Comparison of ENCODE assay signal across 8 cellular contexts in the genomic region with DNA sequence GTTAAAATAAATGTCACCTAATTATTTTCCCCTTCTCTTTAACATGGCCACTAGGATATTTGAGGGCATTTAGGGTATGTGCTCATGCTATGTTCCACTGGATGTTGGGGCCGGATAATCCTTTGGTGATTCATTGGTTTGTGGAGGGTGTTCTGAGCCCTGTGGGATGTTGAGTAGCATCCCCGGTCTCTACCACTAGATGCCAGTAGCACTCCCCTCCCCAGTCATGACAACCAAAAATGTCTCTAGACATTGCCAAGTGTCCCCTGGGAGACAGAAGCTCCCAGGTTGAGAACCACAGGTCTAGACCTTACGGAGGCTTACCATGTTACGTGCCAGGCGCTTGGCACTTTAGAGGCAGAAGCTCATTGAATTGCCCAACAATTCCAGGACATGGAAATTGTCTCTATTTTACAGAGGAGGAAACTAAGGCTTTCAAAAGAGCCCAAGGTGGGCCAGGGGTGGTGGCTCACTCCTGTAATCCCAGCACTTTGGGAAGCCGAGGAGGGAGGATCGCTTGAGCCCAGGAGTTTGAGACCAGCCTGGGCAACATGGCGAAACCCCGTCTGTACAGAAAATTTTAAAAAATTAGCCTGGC. TPM values are rescaled to one million over a fixed set of nuclear protein-coding genes. Genes with fewer than 3 reads are reported as not detected.
A peak's percentile ranks its signal among the peaks of the same experiment; 100 is the strongest.
DNase-seq lines count a peak whose midpoint lies in the region; ATAC-seq and TF ChIP-seq lines count a peak whose summit lies in the region.

No MANE protein-coding gene starts in this region.

- H3K9me3 Mint-ChIP-seq in MCF 10A (ENCODE audit: unreplicated experiment) = no peaks in the 10 kb centered on the region

- no peaks in the 10 kb centered on the region for H3F3A ChIP-seq in PC-3 (ENCODE audit: low read length, unreplicated experiment)

- no peaks in the 10 kb centered on the region for H3K9me2 ChIP-seq in PC-3 (replicated peaks; ENCODE audit: low read length)

- peak; percentile 49; the same call in 1 of the 2 replicates for TF ChIP-seq CTCF in HEK293 (tag by site-specific recombination; IDR thresholded peaks at IDR 0.05)
- peak; percentile 89 for TF ChIP-seq CTCF in PC-3 (conservative IDR thresholded peaks at IDR 0.05; ENCODE audit: low read depth, low read length)
- peak; percentile 53 for TF ChIP-seq CTCF in MCF 10A (IDR thresholded peaks at IDR 0.05; ENCODE audit: unreplicated experiment)

- H3K9me3 ChIP-seq in HEK293 (ENCODE audit: control insufficient read depth, insufficient read depth, low read depth, low read length) (no peaks in the 10 kb centered on the region), PC-3 (ENCODE audit: low read length) (no peaks in the 10 kb centered on the region)

- peak; percentile 87 for ATAC-seq in PC-3
- no peak for ATAC-seq in HG02884 (IDR thresholded peaks at IDR 0.05; ENCODE audit: unreplicated experiment)

- H3K4me3 ChIP-seq in HEK293 (ENCODE audit: low read depth, low read length) (no peak overlapping the region), PC-3 (ENCODE audit: low read length) (no peak overlapping the region)

- CTCF ChIA-PET in HEK293 (lab: Yijun Ruan, JAX) = interaction anchor here (0.6 to 7.0 kb wide), 36 partner anchors 7 to 257 kb away, joined by 3 to 151 read pairs (median 3); a partner anchor contains a TSS
- CTCF ChIA-PET in PC-3 (lab: Charles Lee) = interaction anchor here (0.6 to 1.2 kb wide), 2 partner anchors 19 to 78 kb away, joined by 3 to 5 read pairs; no protein-coding TSS in a partner anchor
- CTCF ChIA-PET in MCF 10A (lab: Yijun Ruan, JAX) = interaction anchor here (0.6 to 1.2 kb wide), 11 partner anchors 9 to 310 kb away, joined by 3 to 6 read pairs (median 3); a partner anchor contains a TSS

- H3K4me3 Mint-ChIP-seq in MCF 10A (ENCODE audit: unreplicated experiment) = no peak overlapping the region

- intact Hi-C loops in PC-3 (cut with micrococcal nuclease) (loop anchor here (1.0 to 5.0 kb wide), 3 partner anchors 78 to 317 kb away; no protein-coding TSS in a partner anchor), MCF 10A (cut with micrococcal nuclease) (loop anchor here (1.0 to 2.0 kb wide), 2 partner anchors 78 to 217 kb away; no protein-coding TSS in a partner anchor)

- H3K27me3 Mint-ChIP-seq in MCF 10A (ENCODE audit: insufficient read depth, unreplicated experiment) = peaks cover 26% of the 10 kb centered on the region

- peaks cover 19% of the 10 kb centered on the region for H3K27me3 ChIP-seq in PC-3 (ENCODE audit: low read length)

- no peak overlapping the region for H3K27ac ChIP-seq in HEK293 (ENCODE audit: extremely low read depth, low read depth, low read length)
- H3K27ac ChIP-seq in PC-3 (ENCODE audit: low read length) = no peak overlapping the region

- peaks cover 5% of the 10 kb centered on the region for H3K4me1 Mint-ChIP-seq in MCF 10A (ENCODE audit: insufficient read depth, unreplicated experiment)

- H3K36me3 Mint-ChIP-seq in MCF 10A (ENCODE audit: insufficient read depth, unreplicated experiment) = no peaks in the 10 kb centered on the region

- DNase-seq in DMS153 treated with DMSO at 0.1 percent for 48 hours (lab: John Stamatoyannopoulos, UW; ENCODE audit: unreplicated experiment) (peak; percentile 10), PC-3 (peak; percentile 86), MCF 10A (ENCODE audit: unreplicated experiment) (peak; percentile 61), medulla oblongata (ENCODE audit: extremely low spot score) (peak; percentile 21), NCI-H146 (lab: John Stamatoyannopoulos, UW) (no peak), NCI-H446 treated with DMSO at 0.1 percent for 48 hours (lab: John Stamatoyannopoulos, UW) (no peak)

- no peaks in the 10 kb centered on the region for H4K20me1 ChIP-seq in PC-3 (ENCODE audit: low read length)

- no TSS peak for BruUV-seq in PC-3 (replicated peaks; lab: Mats Ljungman, UMichigan)
- no TSS peak for BruUV-seq in MCF 10A (replicated peaks; lab: Mats Ljungman, UMichigan)

- H3K27ac Mint-ChIP-seq in MCF 10A (ENCODE audit: low read depth, unreplicated experiment) = no peak overlapping the region

- no peak overlapping the region for H3K4me2 ChIP-seq in PC-3 (ENCODE audit: low read length)

- H3K79me2 ChIP-seq in PC-3 (ENCODE audit: low read length) = no peaks in the 10 kb centered on the region

- POLR2A ChIA-PET in HEK293 (lab: Yijun Ruan, JAX) = interaction anchor here (0.9 kb wide), 1 partner anchor 19 kb away, joined by 4 read pairs; no protein-coding TSS in a partner anchor
- POLR2A ChIA-PET in PC-3 (lab: Charles Lee; ENCODE audit: unreplicated experiment) = no interaction called here
- POLR2A ChIA-PET in MCF 10A (lab: Yijun Ruan, JAX) = no interaction called here

- no peaks in the 10 kb centered on the region for H3K4me1 ChIP-seq in HEK293 (ENCODE audit: control insufficient read depth, insufficient read depth, low read length)
- H3K4me1 ChIP-seq in PC-3 (ENCODE audit: insufficient read depth, low read length) = peaks cover 15% of the 10 kb centered on the region

- H3K36me3 ChIP-seq in HEK293 (ENCODE audit: control insufficient read depth in 2 of 2, insufficient read depth in 1 of 2, low read length in 2 of 2) (no peaks in the 10 kb centered on the region), PC-3 (ENCODE audit: low read depth, low read length) (no peaks in the 10 kb centered on the region)

- no peak overlapping the region for H2AFZ ChIP-seq in PC-3 (ENCODE audit: low read length)

- H3K9ac ChIP-seq in PC-3 (ENCODE audit: low read length) = no peak overlapping the region

TF ChIP-seq in HEK293, 187 proteins besides CTCF, POLR2A, EP300 and RAD21:
- TF ChIP-seq ZNF747 (tag by site-specific recombination; IDR thresholded peaks at IDR 0.05) (no peak), ZNF660 (tag by site-specific recombination; IDR thresholded peaks at IDR 0.05) (peak; percentile 76), GLIS1 (tag by site-specific recombination; IDR thresholded peaks at IDR 0.05) (no peak; the same call in 1 of the 2 replicates), ZNF114 (tag by site-specific recombination; IDR thresholded peaks at IDR 0.05) (no peak), KLF8 (tag by site-specific recombination; IDR thresholded peaks at IDR 0.05) (0 out of 2 replicates have a peak, but pooled peaks have one; percentile 20), ZNF654 (tag by site-specific recombination; IDR thresholded peaks at IDR 0.05; ENCODE audit: low read depth) (peak; percentile 73), WT1 (tag by site-specific recombination; IDR thresholded peaks at IDR 0.05) (no peak), FEZF1 (tag by site-specific recombination; IDR thresholded peaks at IDR 0.05) (no peak), ZNF473 (tag by site-specific recombination; IDR thresholded peaks at IDR 0.05) (no peak), ZNF501 (tag by site-specific recombination; IDR thresholded peaks at IDR 0.05) (no peak), ZEB2 (tag by site-specific recombination; IDR thresholded peaks at IDR 0.05) (0 out of 2 replicates have a peak, but pooled peaks have one; percentile 12)
- TF ChIP-seq, protein P1, sequence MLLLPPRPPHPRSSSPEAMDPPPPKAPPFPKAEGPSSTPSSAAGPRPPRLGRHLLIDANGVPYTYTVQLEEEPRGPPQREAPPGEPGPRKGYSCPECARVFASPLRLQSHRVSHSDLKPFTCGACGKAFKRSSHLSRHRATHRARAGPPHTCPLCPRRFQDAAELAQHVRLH (tag by site-specific recombination; IDR thresholded peaks at IDR 0.05) = no peak

RNA-seq across cellular contexts. Expression of a gene that starts 14.1 kb away (rescaled TPM):
- 0.12 and 0.47 TPM in 2 replicates for total RNA-seq in PC-3 (2014; rRNA removed)
- 0.10 and 0.44 TPM in 2 replicates for total RNA-seq in MCF 10A (2022)

RNA-seq across cellular contexts. Expression of a gene that starts 17.6 kb away (rescaled TPM):
- total RNA-seq in PC-3 (2014; rRNA removed) = 2.3 and 2.4 TPM in 2 replicates
- total RNA-seq in MCF 10A (2022) = 2.4 and 2.8 TPM in 2 replicates

RNA-seq across cellular contexts. Expression of a gene that starts 56.3 kb away (rescaled TPM):
- total RNA-seq in PC-3 (2014; rRNA removed) = 5.7 and 20.0 TPM in 2 replicates
- total RNA-seq in MCF 10A (2022) = not detected in 2 replicates

Comparison
In these comparisons a context has a peak if more than half of its experiments do, and no peak if none do; other contexts are left out.
1. DNase-seq: peak in DMS153 treated with DMSO at 0.1 percent for 48 hours (single experiment), PC-3 (single experiment), MCF 10A (single experiment) and medulla oblongata (single experiment); none in NCI-H146 (single experiment) and NCI-H446 treated with DMSO at 0.1 percent for 48 hours (single experiment).
2. Peak in every context shown above with its lines, with median percentiles within 50 percentile points of each other: CTCF ChIP-seq.